ENCODE assay signal across 12 cellular contexts in genomic region chr1:91877574-91878208, GRCh38. TPM values are rescaled to one million over a fixed set of nuclear protein-coding genes. Genes with fewer than 3 reads are reported as not detected.
A peak's percentile ranks its signal among the peaks of the same experiment; 100 is the strongest.
DNase-seq lines count a peak whose midpoint lies in the region; ATAC-seq, FAIRE-seq and TF ChIP-seq lines count a peak whose summit lies in the region.
"Had no signal": no experiment of that assay in that cellular context is flagged by ENCODE, and none has a peak within 500 bp of the region (broad histone marks: within the 10 kb centered on the region; RNA-seq: fewer than 3 reads in every experiment).

No MANE protein-coding gene starts in this region.

- no peaks in the 10 kb centered on the region for H3K27me3 Mint-ChIP-seq in activated naive CD8-positive, alpha-beta T cell

- WGBS in A549 (ENCODE audit: missing lambda C conversion rate), result 73% methylated on average over 5 of the region's 5 CpGs

- FAIRE-seq in A549 (lab: Jason Lieb, UNC), result no peak
- FAIRE-seq: pancreas had no signal

- H3K9me3 ChIP-seq in A549, result no peaks in the 10 kb centered on the region
- H3K9me3 ChIP-seq: pancreas, thoracic aorta had no signal

- TF ChIP-seq POLR2A in A549 (IDR thresholded peaks at IDR 0.05; ENCODE audit: low read length), result no peak

- no peak for TF ChIP-seq CTCF in A549 (IDR thresholded peaks at IDR 0.05)

- TF ChIP-seq EP300 in A549 (IDR thresholded peaks at IDR 0.05), result no peak

- peak overlapping the region; percentile 92 for H3K27ac Mint-ChIP-seq in activated naive CD8-positive, alpha-beta T cell

- H3K36me3 Mint-ChIP-seq in activated naive CD8-positive, alpha-beta T cell, result no peaks in the 10 kb centered on the region

- H3K4me1 Mint-ChIP-seq in activated naive CD8-positive, alpha-beta T cell (ENCODE audit: low read depth), result peaks cover 54% of the 10 kb centered on the region

- ATAC-seq in A549 (no peak), GM18519 (IDR thresholded peaks at IDR 0.05; ENCODE audit: low FRiP score, unreplicated experiment) (peak; percentile 38), HG02852 (IDR thresholded peaks at IDR 0.05; ENCODE audit: unreplicated experiment) (peak; percentile 50)

- DNase-seq in A549 (ENCODE audit: low read depth in 1 of 2, low spot score in 1 of 2), result no peak
- no peak for DNase-seq in cortex of kidney (lab: John Stamatoyannopoulos, UW)
- DNase-seq in GOT3 (lab: John Stamatoyannopoulos, UW), result no peak
- DNase-seq in SK-N-DZ (ENCODE audit: low spot score), result no peak
- no peak for DNase-seq in stimulated activated naive CD4-positive, alpha-beta T cell (lab: John Stamatoyannopoulos, UW)
- DNase-seq: head of caudate nucleus, NCI-H2081, pancreas had no signal

- CTCF ChIA-PET in A549 (lab: Yijun Ruan, JAX), result no interaction called here

- POLR2A ChIA-PET in A549 (lab: Yijun Ruan, JAX), result no interaction called here

- H3K4me2 ChIP-seq in A549, result peak overlapping the region; percentile 44

- TF ChIP-seq RAD21 in A549 (conservative IDR thresholded peaks at IDR 0.05 in 1 of 2, IDR thresholded peaks at IDR 0.05 in 1 of 2), result no peak

- H3K9me3 Mint-ChIP-seq in activated naive CD8-positive, alpha-beta T cell (ENCODE audit: low read depth), result no peaks in the 10 kb centered on the region

- H3K4me3 ChIP-seq in A549, result no peak overlapping the region
- H3K4me3 ChIP-seq: pancreas, thoracic aorta had no signal

- peaks cover 35% of the 10 kb centered on the region for H3K4me1 ChIP-seq in A549

- H3K4me3 Mint-ChIP-seq in activated naive CD8-positive, alpha-beta T cell, result peak overlapping the region; percentile 86

- H3K27ac ChIP-seq in A549, result no peak overlapping the region
- H3K27ac ChIP-seq: pancreas, thoracic aorta had no signal

TF ChIP-seq in A549, 52 proteins besides CTCF, POLR2A, EP300 and RAD21:
- TF ChIP-seq HDAC2 (IDR thresholded peaks at IDR 0.05), result no peak
- TF ChIP-seq TP53 (CRISPR knock-in tag; IDR thresholded peaks at IDR 0.05), result no peak
- TF ChIP-seq TFCP2L1 (CRISPR knock-in tag; IDR thresholded peaks at IDR 0.05), result no peak
- no peak for TF ChIP-seq CBX2 (IDR thresholded peaks at IDR 0.05; ENCODE audit: borderline replicate concordance, low read depth)
- no peak for TF ChIP-seq ZNF302 (CRISPR knock-in tag; IDR thresholded peaks at IDR 0.05)
TF ChIP-seq in A549: peak in this region for 0.

RNA-seq across cellular contexts. Expression of gene TGFBR3, which starts 8.3 kb away (rescaled TPM):
- polyA plus RNA-seq in A549 (2011; rRNA removed), result 8.9 and 12.1 TPM in 2 replicates
- 2.2 and 2.6 TPM in 2 replicates for polyA plus RNA-seq in A549 (2012; cell fraction: cytosol; rRNA removed)
- polyA plus RNA-seq in A549 (2012; cell fraction: nucleus; rRNA removed), result 3.6 and 3.9 TPM in 2 replicates
- 5.0 to 5.8 TPM (median 5.5 TPM) in 3 replicates for polyA plus RNA-seq in A549 (2017; fragmentation: RNase III; extraction: RNeasy Plus Mini Kit Qiagen cat#74134 plus additional on column Dnase treatment)
- 19.1 and 19.3 TPM in 2 replicates for polyA minus RNA-seq in A549 (2011; rRNA and poly(A)+ RNA removed)
- polyA plus RNA-seq in SK-N-DZ (2014; cell fraction: cytosol; rRNA removed), result 0.42 and 0.68 TPM in 2 replicates
- polyA plus RNA-seq in SK-N-DZ (2014; cell fraction: nucleus; rRNA removed), result 0.62 and 0.70 TPM in 2 replicates

Comparison
In these comparisons a context has a peak if more than half of its experiments do, and no peak if none do; other contexts are left out.
1. ATAC-seq: peak in GM18519 (single experiment) and HG02852 (single experiment); none in A549 (0 of 2).